Comparison of ENCODE assay signal across 10 cellular contexts in genomic region chr7:24896031-24896433, GRCh38.
DNase-seq lines count a peak whose midpoint lies in the region; ATAC-seq, FAIRE-seq and TF ChIP-seq lines count a peak whose summit lies in the region.
"Had no signal": no experiment of that assay in that cellular context is flagged by ENCODE, and none has a peak within 500 bp of the region (broad histone marks: within the 10 kb centered on the region; RNA-seq: fewer than 3 reads in every experiment).

No MANE protein-coding gene starts in this region.

- H4K20me1 ChIP-seq in GM12878 (ENCODE audit: control insufficient read depth, insufficient read depth) = no peaks in the 10 kb centered on the region

- peak; percentile 40; the same call in 1 of the 2 replicates for TF ChIP-seq RAD21 in GM12878 (IDR thresholded peaks at IDR 0.05; ENCODE audit: insufficient read depth, low read depth, low read length)

- peak overlapping the region; percentile 75 for H3K27ac ChIP-seq in GM12878 (ENCODE audit: control insufficient read depth, insufficient read depth)
- H3K27ac ChIP-seq in sigmoid colon = no peak overlapping the region
- H3K27ac ChIP-seq in thyroid gland = no peak overlapping the region

- peak overlapping the region; percentile 5; the same call in 1 of the 2 replicates for H3K9ac ChIP-seq in GM12878 (ENCODE audit: control insufficient read depth, insufficient read depth, low read length)

- RAD21 ChIA-PET in GM12878 (lab: Charles Lee; ENCODE audit: unreplicated experiment) = interaction anchor here (0.7 to 2.1 kb wide), 17 partner anchors 8 to 86 kb away, joined by 3 to 14 read pairs (median 4); partner anchors contain the start of gene OSBPL3

- 2% methylated on average over 4 of the region's 4 CpGs for WGBS in GM12878 (ENCODE audit: insufficient coverage, insufficient replicate concordance, low lambda C conversion rate, missing lambda C conversion rate)
- 31 to 69% methylated on average over 4 of the region's 4 CpGs for WGBS in sigmoid colon, 2 donors
- WGBS in thyroid gland, 2 donors = 59 to 62% methylated on average over 4 of the region's 4 CpGs

- peaks cover 65% of the 10 kb centered on the region for H3K79me2 ChIP-seq in GM12878 (ENCODE audit: control insufficient read depth, insufficient read depth, low read length)

- no peak for TF ChIP-seq CTCF in GM10266 (IDR thresholded peaks at IDR 0.05; ENCODE audit: control insufficient read depth, insufficient read depth, low read depth, missing control alignments)
- TF ChIP-seq CTCF in GM12878 (IDR thresholded peaks at IDR 0.05 in 2 of 3, conservative IDR thresholded peaks at IDR 0.05 in 1 of 3; ENCODE audit: control insufficient read depth in 2 of 3, extremely low read depth in 1 of 3, insufficient read depth in 1 of 3, low read depth in 3 of 3, low read length in 3 of 3) = peak in 1 of 3 experiments; percentile 45; a peak in 2 of 6 replicates
- no peak for TF ChIP-seq CTCF in sigmoid colon (IDR thresholded peaks at IDR 0.05)
- TF ChIP-seq CTCF in thyroid gland (IDR thresholded peaks at IDR 0.05) = no peak

- FAIRE-seq in GM12878 (lab: Jason Lieb, UNC) = peak; percentile 52

- no TSS peak for BruUV-seq in GM12878 (replicated peaks; lab: Mats Ljungman, UMichigan)

- intact Hi-C loops in GM12878 (cut with micrococcal nuclease; ENCODE audit: unreplicated experiment) (loop anchor here (5.0 kb wide), 1 partner anchor 196 kb away; no protein-coding TSS in a partner anchor), sigmoid colon (cut with DNase I) (no loop called here), thyroid gland (cut with DNase I) (no loop called here)

- CTCF ChIA-PET in GM12878 (lab: Yijun Ruan, JAX) = interaction anchor here (0.6 to 11.5 kb wide), 14 partner anchors 9 to 174 kb away, joined by 3 to 116 read pairs (median 4); partner anchors contain the start of gene OSBPL3

- TF ChIP-seq POLR2A in GM12878 (IDR thresholded peaks at IDR 0.05; ENCODE audit: low read depth, low read length) (no peak), sigmoid colon (IDR thresholded peaks at IDR 0.05) (no peak), thyroid gland (IDR thresholded peaks at IDR 0.05) (no peak)

- in situ Hi-C loops in GM12878 (cut with MboI) = no loop called here

- peak; percentile 55 to 79; a peak in 3 of 4 replicates for TF ChIP-seq EP300 in GM12878 (IDR thresholded peaks at IDR 0.05; ENCODE audit: borderline replicate concordance in 1 of 2, control insufficient read depth in 1 of 2, low read depth in 2 of 2, low read length in 2 of 2)
- no peak for TF ChIP-seq EP300 in sigmoid colon (IDR thresholded peaks at IDR 0.05)

- SMC1A ChIA-PET in GM12878 (lab: Charles Lee; ENCODE audit: uncharacterized antibody, unreplicated experiment) = interaction anchor here (0.6 to 13.1 kb wide), 23 partner anchors 9 to 200 kb away, joined by 3 to 102 read pairs (median 4); partner anchors contain the start of gene OSBPL3

- ATAC-seq in GM19455 (IDR thresholded peaks at IDR 0.05; ENCODE audit: unreplicated experiment) (peak; percentile 72), HG03139 (IDR thresholded peaks at IDR 0.05; ENCODE audit: unreplicated experiment) (peak; percentile 57), GM12878 (peak; percentile 70)

- H3K4me1 ChIP-seq in GM12878 (ENCODE audit: control insufficient read depth, insufficient read depth, low read length) (peaks cover 57% of the 10 kb centered on the region), sigmoid colon (no peaks in the 10 kb centered on the region), thyroid gland (peaks cover 0 to 8% of the 10 kb centered on the region in 2 donors)

- H2AFZ ChIP-seq in GM12878 (ENCODE audit: control insufficient read depth, low read depth, low read length) = peak overlapping the region; percentile 51

- DNase-seq in GM10266 (ENCODE audit: extremely low spot score) (peak; percentile 51), GM12878 (ENCODE audit: low read depth, low spot score) (peak; percentile 52), globus pallidus (ENCODE audit: low spot score) (no peak), putamen (ENCODE audit: low spot score) (no peak), sigmoid colon (no peak), thyroid gland (no peak)
- DNase-seq: activated naive CD4-positive, alpha-beta T cell; NCI-H526 treated with DMSO at 0.1 percent for 48 hours had no signal

- no peak overlapping the region for H3K4me3 ChIP-seq in GM12878
- no peak overlapping the region for H3K4me3 ChIP-seq in sigmoid colon
- no peak overlapping the region for H3K4me3 ChIP-seq in thyroid gland (replicated peaks in 1 of 3)

- peak overlapping the region; percentile 52 for H3K4me2 ChIP-seq in GM12878 (ENCODE audit: control insufficient read depth, insufficient read depth)

- H3K36me3 ChIP-seq in GM12878 (ENCODE audit: control insufficient read depth in 2 of 2, insufficient read depth in 2 of 2, low read length in 1 of 2) (peaks cover 0 to 8% of the 10 kb centered on the region in 2 experiments; a peak in 2 of 4 replicates), sigmoid colon (no peaks in the 10 kb centered on the region), thyroid gland (no peaks in the 10 kb centered on the region)

- POLR2A ChIA-PET in GM12878 (lab: Charles Lee) = interaction anchor here (0.7 to 1.3 kb wide), 6 partner anchors 14 to 72 kb away, joined by 3 to 4 read pairs (median 4); no protein-coding TSS in a partner anchor

- no peaks in the 10 kb centered on the region for H3K27me3 ChIP-seq in GM12878 (replicated peaks in 1 of 2; ENCODE audit: control insufficient read depth in 2 of 2, insufficient read depth in 2 of 2, low read length in 1 of 2)
- H3K27me3 ChIP-seq in sigmoid colon = no peaks in the 10 kb centered on the region
- H3K27me3 ChIP-seq in thyroid gland = no peaks in the 10 kb centered on the region

- H3K9me3 ChIP-seq in GM12878 (replicated peaks; ENCODE audit: control insufficient read depth, insufficient read depth, low read length) (no peaks in the 10 kb centered on the region), sigmoid colon (no peaks in the 10 kb centered on the region), thyroid gland (no peaks in the 10 kb centered on the region)

TF ChIP-seq in GM12878, 131 proteins besides CTCF, POLR2A, EP300 and RAD21 (continues in another document):
- peak; percentile 28; the same call in 1 of the 2 replicates for TF ChIP-seq CHD2 (IDR thresholded peaks at IDR 0.05; ENCODE audit: borderline replicate concordance, low read depth, low read length)
- no peak for TF ChIP-seq TAF1 (IDR thresholded peaks at IDR 0.05; ENCODE audit: borderline replicate concordance, low read depth, low read length)
- no peak for TF ChIP-seq NRF1 (conservative IDR thresholded peaks at IDR 0.05; ENCODE audit: low read depth, low read length)
- peak; percentile 85 for TF ChIP-seq CREB1 (IDR thresholded peaks at IDR 0.05; ENCODE audit: low read depth)
- no peak for TF ChIP-seq ZZZ3 (IDR thresholded peaks at IDR 0.05; ENCODE audit: control insufficient read depth, insufficient read length, low read depth)
- peak; percentile 87 to 88 for TF ChIP-seq BHLHE40 (IDR thresholded peaks at IDR 0.05; ENCODE audit: borderline replicate concordance in 1 of 2, low read depth in 2 of 2, low read length in 1 of 2)
- TF ChIP-seq, protein P1, sequence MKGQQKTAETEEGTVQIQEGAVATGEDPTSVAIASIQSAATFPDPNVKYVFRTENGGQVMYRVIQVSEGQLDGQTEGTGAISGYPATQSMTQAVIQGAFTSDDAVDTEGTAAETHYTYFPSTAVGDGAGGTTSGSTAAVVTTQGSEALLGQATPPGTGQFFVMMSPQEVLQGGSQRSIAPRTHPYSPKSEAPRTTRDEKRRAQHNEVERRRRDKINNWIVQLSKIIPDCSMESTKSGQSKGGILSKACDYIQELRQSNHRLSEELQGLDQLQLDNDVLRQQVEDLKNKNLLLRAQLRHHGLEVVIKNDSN (IDR thresholded peaks at IDR 0.05; ENCODE audit: borderline replicate concordance, extremely low read length, insufficient read depth, low read depth, low read length) = peak; percentile 11
- no peak for TF ChIP-seq PRDM15 (CRISPR knock-in tag; IDR thresholded peaks at IDR 0.05)
- no peak for TF ChIP-seq SMARCA5 (IDR thresholded peaks at IDR 0.05)
- TF ChIP-seq CBFB (IDR thresholded peaks at IDR 0.05; ENCODE audit: low read depth) = 0 out of 2 replicates have a peak, but pooled peaks have one; percentile 36

Comparison
In these comparisons a context has a peak if more than half of its experiments do, and no peak if none do; other contexts are left out.
1. DNase-seq: peak in GM10266 (single experiment) and GM12878 (single experiment); none in globus pallidus (single experiment), putamen (single experiment), sigmoid colon (single experiment) and thyroid gland (0 of 2).
2. Peak in every context shown above with its lines, with median percentiles within 50 percentile points of each other: ATAC-seq.